Comparison of ENCODE assay signal across 23 cellular contexts in the genomic region with DNA sequence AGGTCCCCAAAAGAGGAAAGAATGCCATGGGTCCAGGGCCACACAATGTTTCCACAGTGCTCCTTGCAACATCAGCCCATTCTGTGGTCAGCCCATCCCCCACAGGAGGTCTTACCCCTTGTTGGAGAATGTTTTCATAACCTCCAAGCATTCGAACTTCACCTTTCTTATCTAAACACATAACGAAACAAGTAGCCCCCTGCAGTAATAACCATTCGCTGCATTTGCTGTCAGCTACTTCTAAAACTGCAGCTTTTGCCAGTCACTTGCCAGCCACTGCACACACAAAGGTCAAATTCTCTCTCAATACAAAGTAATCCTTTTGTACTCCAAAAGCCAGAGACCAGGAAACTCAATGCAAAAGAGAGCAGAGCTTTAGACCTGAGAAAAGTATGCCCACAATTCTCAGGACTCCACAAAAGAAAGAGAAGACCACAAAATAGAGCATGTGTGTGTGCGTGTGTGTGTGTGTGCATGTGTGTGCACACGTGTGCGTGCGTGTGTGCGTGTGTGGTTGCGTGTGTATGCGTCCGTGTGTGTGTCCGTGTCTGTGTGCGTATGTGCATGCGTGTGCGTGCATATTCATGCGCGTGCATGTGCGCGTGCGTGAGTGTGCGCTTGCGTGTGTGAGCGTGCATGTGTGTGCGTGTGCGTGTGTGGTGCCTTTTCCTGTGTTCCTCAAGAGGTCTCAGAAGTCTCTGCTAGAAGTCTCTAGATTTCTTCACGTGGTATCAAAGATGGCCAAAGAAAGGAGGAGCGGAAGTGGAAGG. TPM values are rescaled to one million over a fixed set of nuclear protein-coding genes. Genes with fewer than 3 reads are reported as not detected.
DNase-seq lines count a peak whose midpoint lies in the region; ATAC-seq and TF ChIP-seq lines count a peak whose summit lies in the region.
"Had no signal": no experiment of that assay in that cellular context is flagged by ENCODE, and none has a peak within 500 bp of the region (broad histone marks: within the 10 kb centered on the region; RNA-seq: fewer than 3 reads in every experiment).

No MANE protein-coding gene starts in this region.

- H3K4me3 Mint-ChIP-seq in activated CD4-positive, alpha-beta T cell treated with anti-CD3 and anti-CD28 coated beads, Interleukin-2, amount 10 ng/mL, durations not matched to agents 24 days and 14 days = no peak overlapping the region
- peak overlapping the region; percentile 10 for H3K4me3 Mint-ChIP-seq in activated T-helper 1 cell treated with anti-CD3 and anti-CD28 coated beads, Interleukin-12 subunit alpha, Interleukin-12 subunit beta, Interleukin-2, Interleukin-4 antibody, amounts not matched to agents 30 ng/mL and 10 ng/mL and 1 ng/mL, durations not matched to agents 14 hours and 24 hours and 36 hours
- H3K4me3 Mint-ChIP-seq: activated CD4-positive, alpha-beta memory T cell treated with anti-CD3 and anti-CD28 coated beads for 36 hours; activated T-cell treated with anti-CD3 and anti-CD28 coated beads, Interleukin-2, amount 50 U/mL, for 72 hours; H9; type B pancreatic cell had no signal

- H3K27me3 Mint-ChIP-seq in activated CD4-positive, alpha-beta T cell treated with anti-CD3 and anti-CD28 coated beads, Interleukin-2, amount 10 ng/mL, durations not matched to agents 24 days and 14 days = no peaks in the 10 kb centered on the region
- no peaks in the 10 kb centered on the region for H3K27me3 Mint-ChIP-seq in activated T-helper 1 cell treated with anti-CD3 and anti-CD28 coated beads, Interleukin-12 subunit alpha, Interleukin-12 subunit beta, Interleukin-2, Interleukin-4 antibody, amounts not matched to agents 30 ng/mL and 10 ng/mL and 1 ng/mL, durations not matched to agents 14 hours and 24 hours and 36 hours (ENCODE audit: insufficient read depth)
- H3K27me3 Mint-ChIP-seq: activated CD4-positive, alpha-beta memory T cell treated with anti-CD3 and anti-CD28 coated beads for 36 hours; CD4-positive, CD25-positive, alpha-beta regulatory T cell; type B pancreatic cell had no signal

- no peak for DNase-seq in activated CD4-positive, alpha-beta T cell treated with anti-CD3 and anti-CD28 coated beads, Interleukin-2, amount 10 ng/mL, durations not matched to agents 24 days and 14 days
- DNase-seq in activated CD4-positive, alpha-beta T cell treated with anti-CD3 and anti-CD28 coated beads for 4 hours = no peak
- no peak for DNase-seq in activated T-helper 1 cell treated with anti-CD3 and anti-CD28 coated beads, Interleukin-12 subunit alpha, Interleukin-12 subunit beta, Interleukin-2, Interleukin-4 antibody, amounts not matched to agents 30 ng/mL and 10 ng/mL and 1 ng/mL, durations not matched to agents 14 hours and 24 hours and 36 hours (ENCODE audit: low spot score)
- DNase-seq in GM13976 (ENCODE audit: low spot score) = no peak
- DNase-seq in Right ventricle myocardium inferior (ENCODE audit: missing footprints) = no peak
- DNase-seq: activated CD4-positive, alpha-beta memory T cell treated with anti-CD3 and anti-CD28 coated beads for 36 hours; activated T-cell treated with anti-CD3 and anti-CD28 coated beads, Interleukin-2, amount 50 U/mL, for 72 hours; adrenal gland; CD4-positive, CD25-positive, alpha-beta regulatory T cell; EL; esophagus squamous epithelium; H9; heart right ventricle; NK-92 treated with Interleukin-12 subunit alpha and Interleukin-12 subunit beta, amount 100 ng/mL, for 24 hours; small intestine had no signal

- no peak for TF ChIP-seq CTCF in GM13976 (IDR thresholded peaks at IDR 0.05; ENCODE audit: borderline replicate concordance, control extremely low read depth, extremely low read depth, insufficient read depth, missing control alignments)

- H3K36me3 Mint-ChIP-seq in activated CD4-positive, alpha-beta T cell treated with anti-CD3 and anti-CD28 coated beads, Interleukin-2, amount 10 ng/mL, durations not matched to agents 24 days and 14 days (ENCODE audit: low read depth) = peaks cover 6% of the 10 kb centered on the region
- H3K36me3 Mint-ChIP-seq in activated T-helper 1 cell treated with anti-CD3 and anti-CD28 coated beads, Interleukin-12 subunit alpha, Interleukin-12 subunit beta, Interleukin-2, Interleukin-4 antibody, amounts not matched to agents 30 ng/mL and 10 ng/mL and 1 ng/mL, durations not matched to agents 14 hours and 24 hours and 36 hours (ENCODE audit: low read depth) = peaks cover 7% of the 10 kb centered on the region
- H3K36me3 Mint-ChIP-seq: CD4-positive, CD25-positive, alpha-beta regulatory T cell had no signal

- peaks cover 5% of the 10 kb centered on the region for H3K4me1 Mint-ChIP-seq in activated CD4-positive, alpha-beta T cell treated with anti-CD3 and anti-CD28 coated beads, Interleukin-2, amount 10 ng/mL, durations not matched to agents 24 days and 14 days
- H3K4me1 Mint-ChIP-seq in activated T-helper 1 cell treated with anti-CD3 and anti-CD28 coated beads, Interleukin-12 subunit alpha, Interleukin-12 subunit beta, Interleukin-2, Interleukin-4 antibody, amounts not matched to agents 30 ng/mL and 10 ng/mL and 1 ng/mL, durations not matched to agents 14 hours and 24 hours and 36 hours (ENCODE audit: low read depth) = peaks cover 14% of the 10 kb centered on the region

- no peaks in the 10 kb centered on the region for H3K27me3 ChIP-seq in layer of hippocampus (ENCODE audit: control insufficient read depth, insufficient read depth, low read length)
- H3K27me3 ChIP-seq: adrenal gland, esophagus squamous epithelium, heart right ventricle had no signal

- H3K27ac Mint-ChIP-seq in activated CD4-positive, alpha-beta T cell treated with anti-CD3 and anti-CD28 coated beads, Interleukin-2, amount 10 ng/mL, durations not matched to agents 24 days and 14 days = peak overlapping the region; percentile 30
- no peak overlapping the region for H3K27ac Mint-ChIP-seq in activated T-helper 1 cell treated with anti-CD3 and anti-CD28 coated beads, Interleukin-12 subunit alpha, Interleukin-12 subunit beta, Interleukin-2, Interleukin-4 antibody, amounts not matched to agents 30 ng/mL and 10 ng/mL and 1 ng/mL, durations not matched to agents 14 hours and 24 hours and 36 hours
- H3K27ac Mint-ChIP-seq: activated CD4-positive, alpha-beta memory T cell treated with anti-CD3 and anti-CD28 coated beads for 36 hours; activated T-cell treated with anti-CD3 and anti-CD28 coated beads, Interleukin-2, amount 50 U/mL, for 72 hours; CD4-positive, CD25-positive, alpha-beta regulatory T cell; type B pancreatic cell had no signal

- H3K27ac ChIP-seq in layer of hippocampus (ENCODE audit: low read depth, low read length) (peak overlapping the region; percentile 58), temporal lobe (ENCODE audit: low read depth, low read length) (peak overlapping the region; percentile 74)
- H3K27ac ChIP-seq: adrenal gland, esophagus squamous epithelium, heart right ventricle, SK-N-MC had no signal

- in situ Hi-C loops in GM13976 (cut with MboI; ENCODE audit: low sequenced_read_pairs, unreplicated experiment) = no loop called here

- intact Hi-C loops in activated CD4-positive, alpha-beta T cell treated with anti-CD3 and anti-CD28 coated beads, Interleukin-2, amount 10 ng/mL, durations not matched to agents 24 days and 14 days (cut with micrococcal nuclease) = no loop called here
- intact Hi-C loops in activated T-helper 1 cell treated with anti-CD3 and anti-CD28 coated beads, Interleukin-12 subunit alpha, Interleukin-12 subunit beta, Interleukin-2, Interleukin-4 antibody, amounts not matched to agents 30 ng/mL and 10 ng/mL and 1 ng/mL, durations not matched to agents 14 hours and 24 hours and 36 hours (cut with micrococcal nuclease) = no loop called here
- intact Hi-C loops in Right ventricle myocardium inferior (cut with DNase I) = loop anchor here (5.0 kb wide), 1 partner anchor 47 kb away; no protein-coding TSS in a partner anchor

- ATAC-seq in GM21528 (IDR thresholded peaks at IDR 0.05; ENCODE audit: low FRiP score, unreplicated experiment) (no peak), Right ventricle myocardium inferior (no peak)
- ATAC-seq: activated T-cell treated with anti-CD3 and anti-CD28 coated beads, Interleukin-2, amount 50 U/mL, for 72 hours; heart right ventricle had no signal

- peaks cover 15% of the 10 kb centered on the region for H3K9me3 Mint-ChIP-seq in activated CD4-positive, alpha-beta T cell treated with anti-CD3 and anti-CD28 coated beads, Interleukin-2, amount 10 ng/mL, durations not matched to agents 24 days and 14 days
- H3K9me3 Mint-ChIP-seq in activated T-helper 1 cell treated with anti-CD3 and anti-CD28 coated beads, Interleukin-12 subunit alpha, Interleukin-12 subunit beta, Interleukin-2, Interleukin-4 antibody, amounts not matched to agents 30 ng/mL and 10 ng/mL and 1 ng/mL, durations not matched to agents 14 hours and 24 hours and 36 hours = peaks cover 27% of the 10 kb centered on the region

RNA-seq across cellular contexts. Expression of gene NINJ2, which starts 31.7 kb away (rescaled TPM):
- 4.8 and 5.5 TPM in 2 replicates for total RNA-seq in activated CD4-positive, alpha-beta T cell treated with anti-CD3 and anti-CD28 coated beads, Interleukin-2, amount 10 ng/mL, durations not matched to agents 24 days and 14 days
- 4.8 and 6.8 TPM in 2 replicates for total RNA-seq in activated T-helper 1 cell treated with anti-CD3 and anti-CD28 coated beads, Interleukin-12 subunit alpha, Interleukin-12 subunit beta, Interleukin-2, Interleukin-4 antibody, amounts not matched to agents 30 ng/mL and 10 ng/mL and 1 ng/mL, durations not matched to agents 14 hours and 24 hours and 36 hours
- total RNA-seq in temporal lobe = 0.49 TPM
- 8.6 TPM for total RNA-seq in Right ventricle myocardium inferior
- total RNA-seq: A172, kidney epithelial cell, MCF 10A had no signal

RNA-seq across cellular contexts. Expression of gene WNK1, which starts 57.5 kb away (rescaled TPM):
- total RNA-seq in activated CD4-positive, alpha-beta T cell treated with anti-CD3 and anti-CD28 coated beads, Interleukin-2, amount 10 ng/mL, durations not matched to agents 24 days and 14 days = 156 TPM in 2 replicates
- total RNA-seq in activated T-helper 1 cell treated with anti-CD3 and anti-CD28 coated beads, Interleukin-12 subunit alpha, Interleukin-12 subunit beta, Interleukin-2, Interleukin-4 antibody, amounts not matched to agents 30 ng/mL and 10 ng/mL and 1 ng/mL, durations not matched to agents 14 hours and 24 hours and 36 hours = 164 and 178 TPM in 2 replicates
- total RNA-seq in temporal lobe (93.7 TPM), Right ventricle myocardium inferior (284 TPM)
